ENCODE assay signal across 9 cellular contexts in the genomic region with DNA sequence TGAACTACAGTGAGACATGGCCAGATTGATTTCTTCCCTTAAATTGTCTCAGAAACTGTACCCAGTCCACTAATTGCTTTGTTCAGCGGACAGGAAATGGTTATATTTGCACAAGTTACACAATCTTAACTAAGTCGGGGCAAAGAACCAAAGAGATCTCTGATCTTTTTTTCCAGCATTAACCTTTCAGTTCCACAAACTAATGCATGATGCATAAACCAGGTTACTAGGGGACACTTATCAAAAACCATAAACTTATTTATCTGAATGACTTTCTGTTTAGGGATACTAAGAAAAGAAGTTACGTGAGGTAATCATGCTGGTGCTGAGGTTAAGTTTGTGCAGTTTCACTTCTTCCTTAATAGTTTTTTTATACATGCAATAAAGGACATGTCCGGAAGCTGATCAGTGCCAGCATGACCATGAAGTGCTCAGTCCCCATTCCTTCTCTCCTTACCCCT. TPM values are rescaled to one million over a fixed set of nuclear protein-coding genes. Genes with fewer than 3 reads are reported as not detected.
DNase-seq lines count a peak whose midpoint lies in the region; ATAC-seq and TF ChIP-seq lines count a peak whose summit lies in the region.
"Had no signal": no experiment of that assay in that cellular context is flagged by ENCODE, and none has a peak within 500 bp of the region (broad histone marks: within the 10 kb centered on the region; RNA-seq: fewer than 3 reads in every experiment).

No MANE protein-coding gene starts in this region.

- peaks cover 0 to 4% of the 10 kb centered on the region in 2 donors for H3K36me3 ChIP-seq in lung (ENCODE audit: control insufficient read depth in 2 of 2, insufficient read depth in 2 of 2, low read length in 2 of 2)
- no peaks in the 10 kb centered on the region for H3K36me3 ChIP-seq in esophagus squamous epithelium

- ATAC-seq in HG03108 (IDR thresholded peaks at IDR 0.05; ENCODE audit: unreplicated experiment), result peak; percentile 80
- peak; percentile 7 for ATAC-seq in lung (ENCODE audit: insufficient read depth, low FRiP score)

- H3K9me3 ChIP-seq in lung (ENCODE audit: control insufficient read depth in 2 of 2, insufficient read depth in 1 of 2, low read length in 1 of 2) (peaks cover 0 to 1% of the 10 kb centered on the region in 2 donors), esophagus squamous epithelium (no peaks in the 10 kb centered on the region)

- H3K4me1 ChIP-seq in lung (ENCODE audit: control insufficient read depth in 2 of 2, insufficient read depth in 2 of 2, low read length in 2 of 2) (peaks cover 2 to 44% of the 10 kb centered on the region in 2 donors), esophagus squamous epithelium (peaks cover 12 to 55% (median 32%) of the 10 kb centered on the region in 3 donors)

- H3K4me3 ChIP-seq in lung (no peak overlapping the region), esophagus squamous epithelium (peak overlapping the region in 1 of 4 donors; percentile 35)

- H3K27me3 ChIP-seq in lung (ENCODE audit: control insufficient read depth, insufficient read depth) (no peaks in the 10 kb centered on the region), esophagus squamous epithelium (no peaks in the 10 kb centered on the region)

- TF ChIP-seq CTCF in VCaP (conservative IDR thresholded peaks at IDR 0.05), result no peak
- TF ChIP-seq CTCF in lung (IDR thresholded peaks at IDR 0.05; ENCODE audit: control extremely low read depth, extremely low read depth), result no peak
- no peak for TF ChIP-seq CTCF in esophagus squamous epithelium (IDR thresholded peaks at IDR 0.05)

- DNase-seq in NCI-H2196 (lab: John Stamatoyannopoulos, UW; ENCODE audit: unreplicated experiment) (peak; percentile 22), NCI-H2196 treated with DMSO at 0.1 percent for 48 hours (lab: John Stamatoyannopoulos, UW; ENCODE audit: unreplicated experiment) (no peak), lung (ENCODE audit: low spot score) (no peak), NCI-H2227 treated with DMSO at 0.1 percent for 48 hours (lab: John Stamatoyannopoulos, UW) (no peak), esophagus squamous epithelium (lab: John Stamatoyannopoulos, UW) (no peak), LoVo (ENCODE audit: low spot score) (no peak)

- 3 to 8% methylated on average over 4 of the region's 4 CpGs for WGBS in lung, 2 donors
- 22 to 26% methylated on average over 4 of the region's 4 CpGs for WGBS in esophagus squamous epithelium, 2 donors

- intact Hi-C loops in esophagus squamous epithelium (cut with DNase I), result no loop called here

- no peak for TF ChIP-seq POLR2A in esophagus squamous epithelium (IDR thresholded peaks at IDR 0.05)

- H3K27ac ChIP-seq in VCaP (peak overlapping the region; percentile 92), lung (ENCODE audit: low read depth in 1 of 2, low read length in 1 of 2) (no peak overlapping the region), esophagus squamous epithelium (peak overlapping the region in 2 of 4 donors; percentile 18 to 47)
- H3K27ac ChIP-seq: 22Rv1 had no signal

RNA-seq across cellular contexts. Expression of gene FNDC3B, which starts 22.4 kb away (rescaled TPM):
- 100 to 1,000 TPM; 150 to 175 TPM for total RNA-seq in lung
- 10 to 100 TPM; 13.3 to 50.0 TPM for polyA plus RNA-seq in lung
- 10 to 100 TPM in 3 of 4 donors, 1 to 10 TPM in 1; 7.7 to 44.3 (median 20.4) TPM for total RNA-seq in esophagus squamous epithelium
